ENCODE assay signal across 1 cellular context in the genomic region with DNA sequence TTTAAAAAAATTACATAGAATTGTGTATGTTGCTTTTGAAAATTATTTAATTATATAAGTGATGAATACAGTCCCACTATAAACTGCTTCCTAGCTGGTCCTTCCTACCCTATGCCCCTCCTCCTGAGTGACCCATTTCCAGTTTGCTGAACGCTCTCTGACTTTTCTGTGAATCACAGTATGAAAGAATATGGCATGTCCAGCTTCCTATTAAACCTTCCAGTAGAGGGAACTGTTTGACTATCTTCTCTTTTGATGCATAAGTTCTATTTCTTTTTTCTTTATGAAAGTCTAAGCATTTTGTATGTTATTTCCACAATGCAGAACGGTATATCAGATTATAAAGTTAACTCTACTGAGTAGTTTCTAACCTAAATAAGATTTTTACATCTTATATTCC.
TF ChIP-seq lines count a peak whose summit lies in the region.

No MANE protein-coding gene starts in this region.

TF ChIP-seq in WTC11, 78 proteins besides CTCF, POLR2A, EP300 and RAD21 (continued from another document):
- TF ChIP-seq ATF2 (CRISPR knock-in tag; IDR thresholded peaks at IDR 0.05; ENCODE audit: borderline replicate concordance, low read depth) (no peak), IRF2 (CRISPR knock-in tag; IDR thresholded peaks at IDR 0.05; ENCODE audit: borderline replicate concordance, low read depth) (no peak), RELA (CRISPR knock-in tag; IDR thresholded peaks at IDR 0.05; ENCODE audit: borderline replicate concordance) (no peak)
